26 cellular contexts compared by ENCODE assay signal in genomic region chr6:74434165-74434564, GRCh38.
"Had no signal": no experiment of that assay in that cellular context is flagged by ENCODE, and none has a peak within 500 bp of the region (broad histone marks: within the 10 kb centered on the region; RNA-seq: fewer than 3 reads in every experiment).

No MANE protein-coding gene starts in this region.

- H3K4me1 ChIP-seq: body of pancreas, esophagus squamous epithelium, heart left ventricle had no signal

- H3K36me3 ChIP-seq: esophagus squamous epithelium, heart left ventricle had no signal

- H3K4me3 ChIP-seq: body of pancreas, esophagus squamous epithelium, heart left ventricle had no signal

- H3K27ac ChIP-seq: body of pancreas, esophagus squamous epithelium, heart left ventricle had no signal

- H3K27me3 ChIP-seq: body of pancreas, esophagus squamous epithelium, heart left ventricle had no signal

- DNase-seq: activated CD4-positive, alpha-beta memory T cell treated with anti-CD3 and anti-CD28 coated beads for 36 hours; activated CD4-positive, alpha-beta T cell treated with anti-CD3 and anti-CD28 coated beads for 36 hours; activated CD4-positive, alpha-beta T cell treated with anti-CD3 and anti-CD28 coated beads, Interleukin-2, amount 10 ng/mL, durations not matched to agents 24 days and 14 days; activated CD4-positive, CD25-positive, alpha-beta regulatory T cell; activated CD4-positive, CD25-positive, alpha-beta regulatory T cell treated with anti-CD3 and anti-CD28 coated beads, Interleukin-2, amount 50 U/mL, for 72 hours; activated CD8-positive, alpha-beta memory T cell treated with anti-CD3 and anti-CD28 coated beads, Interleukin-2, amount 10 ng/mL, durations not matched to agents 7 days and 5 days; activated CD8-positive, alpha-beta memory T cell treated with anti-CD3 and anti-CD28 coated beads, Interleukin-2, amount 50 U/mL, for 4 hours; activated CD8-positive, alpha-beta T cell treated with anti-CD3 and anti-CD28 coated beads, Interleukin-2, amount 10 ng/mL, durations not matched to agents 7 days and 5 days; activated effector memory CD4-positive, alpha-beta T cell treated with anti-CD3 and anti-CD28 coated beads, Interleukin-2, amount 50 U/mL, for 16 hours; activated naive CD4-positive, alpha-beta T cell treated with anti-CD3 and anti-CD28 coated beads for 36 hours; activated naive CD8-positive, alpha-beta T cell treated with anti-CD3 and anti-CD28 coated beads, Interleukin-2, amount 10 ng/mL, durations not matched to agents 7 days and 5 days; activated T-cell treated with anti-CD3 and anti-CD28 coated beads, Interleukin-2, amount 50 U/mL, for 1 hour; activated T-cell treated with anti-CD3 and anti-CD28 coated beads, Interleukin-2, amount 50 U/mL, for 48 hours; body of pancreas; caudate nucleus; cortex of kidney; dermis blood vessel endothelial cell; effector CD4-positive, alpha-beta T cell; effector memory CD8-positive, alpha-beta T cell; erythroblast; esophagus squamous epithelium; foreskin melanocyte; heart left ventricle; T-helper 1 cell; T-helper 17 cell had no signal

- H3K9me3 ChIP-seq: body of pancreas, esophagus squamous epithelium had no signal

- FAIRE-seq: colon had no signal

- ATAC-seq: activated CD4-positive, alpha-beta T cell treated with anti-CD3 and anti-CD28 coated beads for 36 hours; activated CD8-positive, alpha-beta memory T cell treated with anti-CD3 and anti-CD28 coated beads, Interleukin-2, amount 10 ng/mL, durations not matched to agents 7 days and 5 days; activated CD8-positive, alpha-beta T cell treated with anti-CD3 and anti-CD28 coated beads, Interleukin-2, amount 10 ng/mL, durations not matched to agents 7 days and 5 days; body of pancreas; effector memory CD8-positive, alpha-beta T cell; heart left ventricle; T-helper 17 cell had no signal
